In genomic region chr11:129280027-129280811, GRCh38 we compare ENCODE assay signal across 7 cellular contexts.
DNase-seq lines count a peak whose midpoint lies in the region; ATAC-seq and TF ChIP-seq lines count a peak whose summit lies in the region.

No MANE protein-coding gene starts in this region.

- DNase-seq in HCT116 (ENCODE audit: low read depth, low spot score) (no peak), Panc1 (ENCODE audit: low read depth, low spot score) (no peak), mammary epithelial cell (no peak), transverse colon (peak; percentile 8), amniotic stem cell (lab: John Stamatoyannopoulos, UW) (no peak)

- H3K27ac ChIP-seq in HCT116 (ENCODE audit: low read depth, low read length), result no peak overlapping the region; the same call in 1 of the 2 replicates
- H3K27ac ChIP-seq in Panc1 (ENCODE audit: low read length), result peak overlapping the region; percentile 93
- no peak overlapping the region for H3K27ac ChIP-seq in mammary epithelial cell (ENCODE audit: insufficient read depth, low read depth, low read length)
- H3K27ac ChIP-seq in mucosa of rectum (ENCODE audit: low read depth in 2 of 2, low read length in 2 of 2), result no peak overlapping the region
- peak overlapping the region; percentile 74 to 81 (median 76) for H3K27ac ChIP-seq in transverse colon

- intact Hi-C loops in HCT116 (cut with micrococcal nuclease) (no loop called here), Panc1 (cut with micrococcal nuclease; ENCODE audit: unreplicated experiment) (loop anchor here (2.0 kb wide), 1 partner anchor 163 kb away; no protein-coding TSS in a partner anchor), mammary epithelial cell (cut with micrococcal nuclease) (loop anchor here (2.0 to 5.0 kb wide), 2 partner anchors 37 to 51 kb away; no protein-coding TSS in a partner anchor), transverse colon (cut with DNase I; ENCODE audit: low total_unique reads) (no loop called here)

- 0 out of 2 replicates have a peak, but pooled peaks cover 5% of the 10 kb centered on the region for H4K20me1 ChIP-seq in HCT116 (ENCODE audit: insufficient read depth)
- H4K20me1 ChIP-seq in mammary epithelial cell (ENCODE audit: insufficient read depth, low read length), result no peaks in the 10 kb centered on the region

- H3K4me2 ChIP-seq in HCT116 (ENCODE audit: low read length), result peak overlapping the region; percentile 47
- peak overlapping the region; percentile 93 for H3K4me2 ChIP-seq in mammary epithelial cell (ENCODE audit: insufficient read depth, low read depth, low read length)

- no peak for TF ChIP-seq CTCF in HCT116 (IDR thresholded peaks at IDR 0.05 in 2 of 3, conservative IDR thresholded peaks at IDR 0.05 in 1 of 3; ENCODE audit: borderline replicate concordance in 1 of 3, insufficient read depth in 1 of 3, low read depth in 2 of 3, low read length in 2 of 3)
- no peak for TF ChIP-seq CTCF in Panc1 (IDR thresholded peaks at IDR 0.05)
- TF ChIP-seq CTCF in mammary epithelial cell (conservative IDR thresholded peaks at IDR 0.05 in 1 of 2, IDR thresholded peaks at IDR 0.05 in 1 of 2; ENCODE audit: extremely low read depth in 1 of 2, insufficient read depth in 1 of 2, low read depth in 1 of 2, low read length in 2 of 2), result no peak
- no peak for TF ChIP-seq CTCF in transverse colon (IDR thresholded peaks at IDR 0.05)

- POLR2A ChIA-PET in HCT116 (lab: Charles Lee), result no interaction called here
- POLR2A ChIA-PET in Panc1 (lab: Charles Lee), result no interaction called here

- H3K4me1 ChIP-seq in HCT116 (ENCODE audit: control insufficient read depth in 1 of 2, insufficient read depth in 2 of 2, low read length in 2 of 2), result peaks cover 20 to 54% of the 10 kb centered on the region in 2 experiments
- H3K4me1 ChIP-seq in Panc1 (ENCODE audit: control insufficient read depth, insufficient read depth, low read length), result peaks cover 49% of the 10 kb centered on the region
- H3K4me1 ChIP-seq in mammary epithelial cell (ENCODE audit: insufficient read depth, low read length), result peaks cover 25% of the 10 kb centered on the region
- peaks cover 31 to 41% of the 10 kb centered on the region in 2 donors for H3K4me1 ChIP-seq in mucosa of rectum (ENCODE audit: control insufficient read depth in 2 of 2, insufficient read depth in 2 of 2, low read length in 2 of 2)
- peaks cover 19 to 72% (median 48%) of the 10 kb centered on the region in 4 donors for H3K4me1 ChIP-seq in transverse colon

- no peak overlapping the region; a peak in 1 of 4 replicates for H3K4me3 ChIP-seq in HCT116 (replicated peaks in 1 of 2; ENCODE audit: low read depth in 1 of 2, low read length in 2 of 2)
- H3K4me3 ChIP-seq in Panc1 (ENCODE audit: low read depth in 2 of 2, low read length in 2 of 2), result peak overlapping the region; percentile 72 to 85
- H3K4me3 ChIP-seq in mammary epithelial cell (replicated peaks in 1 of 3; ENCODE audit: insufficient read depth in 1 of 3, low read depth in 2 of 3, low read length in 3 of 3), result peak overlapping the region; percentile 68 to 73 (median 70)
- peak overlapping the region; percentile 75 for H3K4me3 ChIP-seq in mucosa of rectum (ENCODE audit: low read length in 2 of 2)
- H3K4me3 ChIP-seq in transverse colon, result peak overlapping the region; percentile 51 to 70 (median 64)

- TF ChIP-seq RAD21 in HCT116 (IDR thresholded peaks at IDR 0.05; ENCODE audit: low read depth), result no peak

- BruUV-seq in HCT116 (replicated peaks; lab: Mats Ljungman, UMichigan) (no TSS peak), Panc1 (replicated peaks; lab: Mats Ljungman, UMichigan) (no TSS peak), mammary epithelial cell (replicated peaks; lab: Mats Ljungman, UMichigan) (no TSS peak)

- H3K9me3 ChIP-seq in HCT116 (ENCODE audit: control insufficient read depth in 1 of 2, insufficient read depth in 1 of 2, low read depth in 1 of 2, low read length in 2 of 2) (no peaks in the 10 kb centered on the region), Panc1 (ENCODE audit: control insufficient read depth, insufficient read depth, low read depth, low read length) (no peaks in the 10 kb centered on the region), mammary epithelial cell (replicated peaks; ENCODE audit: insufficient read depth, low read length) (no peaks in the 10 kb centered on the region), mucosa of rectum (ENCODE audit: control insufficient read depth in 2 of 2, low read length in 2 of 2) (no peaks in the 10 kb centered on the region), transverse colon (no peaks in the 10 kb centered on the region)

- in situ Hi-C loops in Panc1 (cut with HindIII; ENCODE audit: low pct_unique_long_range_greater_than_20kb, low sequenced_read_pairs) (no loop called here), mammary epithelial cell (cut with MboI; ENCODE audit: low sequenced_read_pairs in 2 of 2) (no loop called here), transverse colon (cut with MboI; ENCODE audit: low pct_ligation_motif_present in 1 of 4, low pct_unique_long_range_greater_than_20kb in 1 of 4, low sequenced_read_pairs in 3 of 4) (loop anchor here in 1 of 4 donors (5.0 kb wide), 1 partner anchor 37 kb away; no protein-coding TSS in a partner anchor)

- 50% methylated on average over 15 of the region's 16 CpGs for WGBS in mammary epithelial cell (ENCODE audit: low coverage, missing lambda C conversion rate)
- 28 to 40% methylated on average over 9 to 16 of the region's 16 CpGs for WGBS in transverse colon (ENCODE audit: low coverage in 1 of 2), 2 donors

- H2AFZ ChIP-seq in HCT116 (ENCODE audit: low read depth, low read length, poor library complexity, severe bottlenecking) (no peak overlapping the region), mammary epithelial cell (ENCODE audit: low read depth, low read length) (peak overlapping the region; percentile 97)

- TF ChIP-seq POLR2A in HCT116 (IDR thresholded peaks at IDR 0.05; ENCODE audit: borderline replicate concordance, extremely low read depth, insufficient read depth, insufficient read length) (no peak), transverse colon (IDR thresholded peaks at IDR 0.05) (no peak)

- no peak overlapping the region for H3K9ac ChIP-seq in HCT116 (ENCODE audit: low read length)
- peak overlapping the region; percentile 73 for H3K9ac ChIP-seq in mammary epithelial cell (ENCODE audit: insufficient read depth, low read length)
- peak overlapping the region; percentile 58 to 70 for H3K9ac ChIP-seq in mucosa of rectum (ENCODE audit: low read depth in 1 of 2, low read length in 2 of 2)

- TF ChIP-seq EP300 in transverse colon (IDR thresholded peaks at IDR 0.05; ENCODE audit: low read depth), result no peak

- H3K36me3 ChIP-seq in HCT116 (ENCODE audit: control insufficient read depth in 1 of 2, insufficient read depth in 2 of 2, low read length in 2 of 2) (no peaks in the 10 kb centered on the region), Panc1 (ENCODE audit: control insufficient read depth, insufficient read depth, low read length) (no peaks in the 10 kb centered on the region), mammary epithelial cell (ENCODE audit: insufficient read depth, low read length) (no peaks in the 10 kb centered on the region), mucosa of rectum (ENCODE audit: control insufficient read depth in 2 of 2, insufficient read depth in 2 of 2, low read length in 2 of 2) (no peaks in the 10 kb centered on the region), transverse colon (no peaks in the 10 kb centered on the region)

- H3K79me2 ChIP-seq in HCT116 (ENCODE audit: insufficient read depth, low read length) (peaks cover 33% of the 10 kb centered on the region), mammary epithelial cell (ENCODE audit: insufficient read depth, low read length) (peaks cover 35% of the 10 kb centered on the region)

- RAD21 ChIA-PET in HCT116 (lab: Charles Lee; ENCODE audit: low non-redundant PET in 1 of 2, low total read pairs in 2 of 2, uncharacterized antibody in 2 of 2, unreplicated experiment in 2 of 2), result no interaction called here

- dilution Hi-C loops in mammary epithelial cell (cut with HindIII; ENCODE audit: low sequenced_read_pairs), result no loop called here

- no peaks in the 10 kb centered on the region for H3K9me2 ChIP-seq in HCT116 (ENCODE audit: insufficient read depth)

- H3K27me3 ChIP-seq in HCT116 (ENCODE audit: insufficient read depth, low read length) (no peaks in the 10 kb centered on the region), Panc1 (ENCODE audit: control insufficient read depth, insufficient read depth, low read length) (no peaks in the 10 kb centered on the region), mammary epithelial cell (ENCODE audit: insufficient read depth, low read length) (no peaks in the 10 kb centered on the region), mucosa of rectum (ENCODE audit: control insufficient read depth in 2 of 2, insufficient read depth in 2 of 2, low read length in 2 of 2) (no peaks in the 10 kb centered on the region), transverse colon (no peaks in the 10 kb centered on the region)

- ATAC-seq in HCT116 (no peak), Panc1 (no peak), HG03280 (IDR thresholded peaks at IDR 0.05; ENCODE audit: unreplicated experiment) (no peak)

- CTCF ChIA-PET in HCT116 (lab: Charles Lee), result no interaction called here
- CTCF ChIA-PET in Panc1 (lab: Charles Lee), result interaction anchor here (0.7 kb wide), 1 partner anchor 394 kb away, joined by 3 read pairs; no protein-coding TSS in a partner anchor
- CTCF ChIA-PET in mammary epithelial cell (lab: Charles Lee; ENCODE audit: low non-redundant PET), result no interaction called here

TF ChIP-seq in HCT116, 20 proteins besides CTCF, POLR2A, EP300 and RAD21:
- TF ChIP-seq SP1 (IDR thresholded peaks at IDR 0.05; ENCODE audit: low read depth) (no peak), YY1 (IDR thresholded peaks at IDR 0.05; ENCODE audit: extremely low read depth, insufficient replicate concordance, low read depth, low read length) (no peak), ZNF274 (IDR thresholded peaks at IDR 0.05; ENCODE audit: low read depth, low read length) (no peak), ZFX (IDR thresholded peaks at IDR 0.05) (no peak), EZH2phosphoT487 (IDR thresholded peaks at IDR 0.05; ENCODE audit: borderline replicate concordance) (no peak), ELF1 (IDR thresholded peaks at IDR 0.05; ENCODE audit: borderline replicate concordance, low read depth) (no peak), POLR2AphosphoS5 (IDR thresholded peaks at IDR 0.05; ENCODE audit: low read depth, low read length) (no peak), MAX (IDR thresholded peaks at IDR 0.05) (no peak), CEBPB (IDR thresholded peaks at IDR 0.05; ENCODE audit: low read depth) (no peak), CBX3 (IDR thresholded peaks at IDR 0.05; ENCODE audit: low read depth) (no peak)

Comparison
In these comparisons a context has a peak if more than half of its experiments do, and no peak if none do; other contexts are left out.
1. H3K27ac ChIP-seq: peak in Panc1 (single experiment) and transverse colon (4 of 4); none in HCT116 (single experiment), mammary epithelial cell (single experiment) and mucosa of rectum (0 of 2).
2. H3K4me3 ChIP-seq: peak in Panc1 (2 of 2), mammary epithelial cell (3 of 3), mucosa of rectum (2 of 2) and transverse colon (4 of 4); none in HCT116 (0 of 2).
3. intact Hi-C loops: an anchor here in Panc1 (2.0 kb wide) and mammary epithelial cell (2.0 to 5.0 kb wide); none called in HCT116 and transverse colon.